1 cellular context compared by ENCODE assay signal in the genomic region with DNA sequence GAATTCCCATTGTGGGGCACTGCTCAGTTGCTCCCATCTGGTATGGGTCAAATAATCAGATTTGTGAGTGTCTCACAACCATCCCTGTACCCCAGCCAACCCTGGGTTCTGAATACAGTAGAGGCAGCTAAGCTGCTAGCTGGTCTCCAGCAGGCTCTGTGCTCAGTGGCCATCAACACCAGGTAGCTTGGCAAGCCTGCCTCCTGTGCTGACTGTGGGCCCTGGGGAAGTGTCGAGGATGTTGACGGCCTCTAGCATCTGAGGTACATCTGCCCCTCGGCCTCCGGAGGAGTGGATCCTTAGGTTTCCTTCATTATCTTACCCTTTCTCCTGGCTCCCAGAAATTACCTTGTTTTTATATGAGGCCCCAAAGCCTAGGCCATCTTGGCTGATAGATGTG.
TF ChIP-seq lines count a peak whose summit lies in the region.

No MANE protein-coding gene starts in this region.

TF ChIP-seq in GM23338, 12 proteins besides CTCF, POLR2A, EP300 and RAD21 (continued from another document):
- TF ChIP-seq, protein P1, sequence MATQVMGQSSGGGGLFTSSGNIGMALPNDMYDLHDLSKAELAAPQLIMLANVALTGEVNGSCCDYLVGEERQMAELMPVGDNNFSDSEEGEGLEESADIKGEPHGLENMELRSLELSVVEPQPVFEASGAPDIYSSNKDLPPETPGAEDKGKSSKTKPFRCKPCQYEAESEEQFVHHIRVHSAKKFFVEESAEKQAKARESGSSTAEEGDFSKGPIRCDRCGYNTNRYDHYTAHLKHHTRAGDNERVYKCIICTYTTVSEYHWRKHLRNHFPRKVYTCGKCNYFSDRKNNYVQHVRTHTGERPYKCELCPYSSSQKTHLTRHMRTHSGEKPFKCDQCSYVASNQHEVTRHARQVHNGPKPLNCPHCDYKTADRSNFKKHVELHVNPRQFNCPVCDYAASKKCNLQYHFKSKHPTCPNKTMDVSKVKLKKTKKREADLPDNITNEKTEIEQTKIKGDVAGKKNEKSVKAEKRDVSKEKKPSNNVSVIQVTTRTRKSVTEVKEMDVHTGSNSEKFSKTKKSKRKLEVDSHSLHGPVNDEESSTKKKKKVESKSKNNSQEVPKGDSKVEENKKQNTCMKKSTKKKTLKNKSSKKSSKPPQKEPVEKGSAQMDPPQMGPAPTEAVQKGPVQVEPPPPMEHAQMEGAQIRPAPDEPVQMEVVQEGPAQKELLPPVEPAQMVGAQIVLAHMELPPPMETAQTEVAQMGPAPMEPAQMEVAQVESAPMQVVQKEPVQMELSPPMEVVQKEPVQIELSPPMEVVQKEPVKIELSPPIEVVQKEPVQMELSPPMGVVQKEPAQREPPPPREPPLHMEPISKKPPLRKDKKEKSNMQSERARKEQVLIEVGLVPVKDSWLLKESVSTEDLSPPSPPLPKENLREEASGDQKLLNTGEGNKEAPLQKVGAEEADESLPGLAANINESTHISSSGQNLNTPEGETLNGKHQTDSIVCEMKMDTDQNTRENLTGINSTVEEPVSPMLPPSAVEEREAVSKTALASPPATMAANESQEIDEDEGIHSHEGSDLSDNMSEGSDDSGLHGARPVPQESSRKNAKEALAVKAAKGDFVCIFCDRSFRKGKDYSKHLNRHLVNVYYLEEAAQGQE (IDR thresholded peaks at IDR 0.05; ENCODE audit: unreplicated experiment): no peak
- no peak for TF ChIP-seq EZH2 (IDR thresholded peaks at IDR 0.05; ENCODE audit: low read depth, unreplicated experiment)
- no peak for TF ChIP-seq CREB1 (CRISPR knock-in tag; IDR thresholded peaks at IDR 0.05; ENCODE audit: low read depth)
- TF ChIP-seq EZH2phosphoT487 (IDR thresholded peaks at IDR 0.05; ENCODE audit: unreplicated experiment): no peak
- no peak for TF ChIP-seq NANOG (IDR thresholded peaks at IDR 0.05; ENCODE audit: borderline replicate concordance)
- TF ChIP-seq ZNF114 (CRISPR knock-in tag; IDR thresholded peaks at IDR 0.05): no peak
- no peak for TF ChIP-seq STAT1 (IDR thresholded peaks at IDR 0.05; ENCODE audit: unreplicated experiment)
- TF ChIP-seq JUNB (IDR thresholded peaks at IDR 0.05; ENCODE audit: unreplicated experiment): no peak
- TF ChIP-seq, protein P2, sequence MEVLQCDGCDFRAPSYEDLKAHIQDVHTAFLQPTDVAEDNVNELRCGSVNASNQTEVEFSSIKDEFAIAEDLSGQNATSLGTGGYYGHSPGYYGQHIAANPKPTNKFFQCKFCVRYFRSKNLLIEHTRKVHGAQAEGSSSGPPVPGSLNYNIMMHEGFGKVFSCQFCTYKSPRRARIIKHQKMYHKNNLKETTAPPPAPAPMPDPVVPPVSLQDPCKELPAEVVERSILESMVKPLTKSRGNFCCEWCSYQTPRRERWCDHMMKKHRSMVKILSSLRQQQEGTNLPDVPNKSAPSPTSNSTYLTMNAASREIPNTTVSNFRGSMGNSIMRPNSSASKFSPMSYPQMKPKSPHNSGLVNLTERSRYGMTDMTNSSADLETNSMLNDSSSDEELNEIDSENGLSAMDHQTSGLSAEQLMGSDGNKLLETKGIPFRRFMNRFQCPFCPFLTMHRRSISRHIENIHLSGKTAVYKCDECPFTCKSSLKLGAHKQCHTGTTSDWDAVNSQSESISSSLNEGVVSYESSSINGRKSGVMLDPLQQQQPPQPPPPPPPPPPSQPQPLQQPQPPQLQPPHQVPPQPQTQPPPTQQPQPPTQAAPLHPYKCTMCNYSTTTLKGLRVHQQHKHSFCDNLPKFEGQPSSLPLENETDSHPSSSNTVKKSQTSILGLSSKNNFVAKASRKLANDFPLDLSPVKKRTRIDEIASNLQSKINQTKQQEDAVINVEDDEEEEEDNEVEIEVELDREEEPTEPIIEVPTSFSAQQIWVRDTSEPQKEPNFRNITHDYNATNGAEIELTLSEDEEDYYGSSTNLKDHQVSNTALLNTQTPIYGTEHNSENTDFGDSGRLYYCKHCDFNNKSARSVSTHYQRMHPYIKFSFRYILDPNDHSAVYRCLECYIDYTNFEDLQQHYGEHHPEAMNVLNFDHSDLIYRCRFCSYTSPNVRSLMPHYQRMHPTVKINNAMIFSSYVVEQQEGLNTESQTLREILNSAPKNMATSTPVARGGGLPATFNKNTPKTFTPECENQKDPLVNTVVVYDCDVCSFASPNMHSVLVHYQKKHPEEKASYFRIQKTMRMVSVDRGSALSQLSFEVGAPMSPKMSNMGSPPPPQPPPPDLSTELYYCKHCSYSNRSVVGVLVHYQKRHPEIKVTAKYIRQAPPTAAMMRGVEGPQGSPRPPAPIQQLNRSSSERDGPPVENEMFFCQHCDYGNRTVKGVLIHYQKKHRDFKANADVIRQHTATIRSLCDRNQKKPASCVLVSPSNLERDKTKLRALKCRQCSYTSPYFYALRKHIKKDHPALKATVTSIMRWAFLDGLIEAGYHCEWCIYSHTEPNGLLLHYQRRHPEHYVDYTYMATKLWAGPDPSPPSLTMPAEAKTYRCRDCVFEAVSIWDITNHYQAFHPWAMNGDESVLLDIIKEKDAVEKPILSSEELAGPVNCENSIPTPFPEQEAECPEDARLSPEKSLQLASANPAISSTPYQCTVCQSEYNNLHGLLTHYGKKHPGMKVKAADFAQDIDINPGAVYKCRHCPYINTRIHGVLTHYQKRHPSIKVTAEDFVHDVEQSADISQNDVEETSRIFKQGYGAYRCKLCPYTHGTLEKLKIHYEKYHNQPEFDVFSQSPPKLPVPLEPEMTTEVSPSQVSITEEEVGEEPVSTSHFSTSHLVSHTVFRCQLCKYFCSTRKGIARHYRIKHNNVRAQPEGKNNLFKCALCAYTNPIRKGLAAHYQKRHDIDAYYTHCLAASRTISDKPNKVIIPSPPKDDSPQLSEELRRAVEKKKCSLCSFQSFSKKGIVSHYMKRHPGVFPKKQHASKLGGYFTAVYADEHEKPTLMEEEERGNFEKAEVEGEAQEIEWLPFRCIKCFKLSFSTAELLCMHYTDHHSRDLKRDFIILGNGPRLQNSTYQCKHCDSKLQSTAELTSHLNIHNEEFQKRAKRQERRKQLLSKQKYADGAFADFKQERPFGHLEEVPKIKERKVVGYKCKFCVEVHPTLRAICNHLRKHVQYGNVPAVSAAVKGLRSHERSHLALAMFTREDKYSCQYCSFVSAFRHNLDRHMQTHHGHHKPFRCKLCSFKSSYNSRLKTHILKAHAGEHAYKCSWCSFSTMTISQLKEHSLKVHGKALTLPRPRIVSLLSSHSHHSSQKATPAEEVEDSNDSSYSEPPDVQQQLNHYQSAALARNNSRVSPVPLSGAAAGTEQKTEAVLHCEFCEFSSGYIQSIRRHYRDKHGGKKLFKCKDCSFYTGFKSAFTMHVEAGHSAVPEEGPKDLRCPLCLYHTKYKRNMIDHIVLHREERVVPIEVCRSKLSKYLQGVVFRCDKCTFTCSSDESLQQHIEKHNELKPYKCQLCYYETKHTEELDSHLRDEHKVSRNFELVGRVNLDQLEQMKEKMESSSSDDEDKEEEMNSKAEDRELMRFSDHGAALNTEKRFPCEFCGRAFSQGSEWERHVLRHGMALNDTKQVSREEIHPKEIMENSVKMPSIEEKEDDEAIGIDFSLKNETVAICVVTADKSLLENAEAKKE (CRISPR knock-in tag; IDR thresholded peaks at IDR 0.05): no peak
